1 cellular context compared by ENCODE assay signal in genomic region chr12:110135806-110136205, GRCh38.
TF ChIP-seq lines count a peak whose summit lies in the region.

No MANE protein-coding gene starts in this region.

TF ChIP-seq in IMR-90, 13 proteins besides CTCF, POLR2A, EP300 and RAD21 (continued from another document):
- TF ChIP-seq MXI1 (IDR thresholded peaks at IDR 0.05; ENCODE audit: borderline replicate concordance, low read depth, low read length), result no peak
